30 cellular contexts compared by ENCODE assay signal in the genomic region with DNA sequence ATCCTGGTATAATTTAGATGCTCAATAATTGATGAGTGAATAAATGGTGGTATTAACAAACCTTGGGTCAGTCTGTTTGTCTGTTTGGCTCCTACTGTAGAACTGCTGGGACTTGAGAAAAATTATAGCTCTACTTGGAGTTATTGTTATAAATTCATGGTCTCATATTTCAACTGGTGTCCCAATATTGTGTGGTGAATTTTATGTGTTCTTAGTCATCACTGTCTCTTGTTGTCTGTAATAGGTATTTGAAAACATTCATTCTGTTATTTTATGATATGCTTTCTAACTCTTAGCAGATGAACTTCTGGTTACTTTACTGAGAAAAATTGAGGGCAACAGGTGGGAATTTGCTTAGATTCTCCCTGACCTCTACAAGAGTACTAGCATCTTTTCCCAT.
A peak's percentile ranks its signal among the peaks of the same experiment; 100 is the strongest.
DNase-seq lines count a peak whose midpoint lies in the region; FAIRE-seq and TF ChIP-seq lines count a peak whose summit lies in the region.
"Had no signal": no experiment of that assay in that cellular context is flagged by ENCODE, and none has a peak within 500 bp of the region (broad histone marks: within the 10 kb centered on the region; RNA-seq: fewer than 3 reads in every experiment).

No MANE protein-coding gene starts in this region.

- H3K27me3 Mint-ChIP-seq in MCF 10A (ENCODE audit: insufficient read depth, unreplicated experiment): no peaks in the 10 kb centered on the region
- H3K27me3 Mint-ChIP-seq: activated CD4-positive, alpha-beta T cell treated with anti-CD3 and anti-CD28 coated beads, Interleukin-2, amount 10 ng/mL, durations not matched to agents 7 days and 5 days; activated CD8-positive, alpha-beta memory T cell treated with anti-CD3 and anti-CD28 coated beads, Interleukin-2, amount 10 ng/mL, durations not matched to agents 7 days and 5 days; naive B cell had no signal

- H3K36me3 ChIP-seq in breast epithelium (no peaks in the 10 kb centered on the region), SK-N-MC (ENCODE audit: insufficient read depth, low read length) (peaks cover 18% of the 10 kb centered on the region)
- H3K36me3 ChIP-seq: Peyer's patch, WERI-Rb-1 had no signal

- H3K9me3 ChIP-seq in breast epithelium (no peaks in the 10 kb centered on the region), SK-N-MC (ENCODE audit: low read depth, low read length) (peaks cover 5% of the 10 kb centered on the region; the same call in 1 of the 2 replicates)
- H3K9me3 ChIP-seq: Caco-2, Peyer's patch, SK-N-SH had no signal

- BruUV-seq in MCF 10A (replicated peaks; lab: Mats Ljungman, UMichigan): no TSS peak

- DNase-seq in MCF 10A (ENCODE audit: unreplicated experiment): peak; percentile 55
- no peak for DNase-seq in breast epithelium (ENCODE audit: low spot score in 2 of 2)
- DNase-seq in SK-N-MC (ENCODE audit: low read depth, low spot score): no peak
- DNase-seq in fibroblast of the aortic adventitia (ENCODE audit: low read depth): peak; percentile 31
- DNase-seq in D721Med (ENCODE audit: insufficient read length, low spot score): no peak
- no peak for DNase-seq in SHP77 treated with DMSO at 0.1 percent for 48 hours (lab: John Stamatoyannopoulos, UW)
- no peak for DNase-seq in NCI-H2227 treated with DMSO at 0.1 percent for 48 hours (lab: John Stamatoyannopoulos, UW)
- no peak for DNase-seq in SK-N-DZ (ENCODE audit: low spot score)
- DNase-seq: activated CD4-positive, alpha-beta T cell treated with anti-CD3 and anti-CD28 coated beads, Interleukin-2, amount 10 ng/mL, durations not matched to agents 7 days and 5 days; activated CD8-positive, alpha-beta memory T cell treated with anti-CD3 and anti-CD28 coated beads, Interleukin-2, amount 10 ng/mL, durations not matched to agents 7 days and 5 days; activated naive CD4-positive, alpha-beta T cell treated with anti-CD3 and anti-CD28 coated beads, Interleukin-2, amount 50 U/mL, for 16 hours; Caco-2; effector CD4-positive, alpha-beta T cell; KG1; left cardiac atrium; mesenchymal stem cell; naive B cell; NCI-H1930; occipital lobe; Peyer's patch; SK-N-SH; spleen; stimulated activated CD4-positive, alpha-beta T cell treated with anti-CD3 and anti-CD28 coated beads, Interleukin-4, amount 100 ng/mL, for 24 hours; stimulated activated naive CD4-positive, alpha-beta T cell treated with Interleukin-2 at 50 U/mL for 16 hours; WERI-Rb-1 had no signal

- TF ChIP-seq CTCF in MCF 10A (IDR thresholded peaks at IDR 0.05; ENCODE audit: unreplicated experiment) (no peak), breast epithelium (IDR thresholded peaks at IDR 0.05) (no peak), fibroblast of the aortic adventitia (IDR thresholded peaks at IDR 0.05; ENCODE audit: insufficient read depth, low read length) (no peak), D721Med (IDR thresholded peaks at IDR 0.05; ENCODE audit: insufficient read depth, missing control alignments) (no peak)

- POLR2A ChIA-PET in MCF 10A (lab: Yijun Ruan, JAX): interaction anchor here (0.6 kb wide), 1 partner anchor 1498 kb away, joined by 3 read pairs; no protein-coding TSS in a partner anchor

- intact Hi-C loops in MCF 10A (cut with micrococcal nuclease) (no loop called here), breast epithelium (cut with DNase I; ENCODE audit: low total_unique reads) (loop anchor here (1.0 kb wide), 1 partner anchor 7 kb away; no protein-coding TSS in a partner anchor)

- H3K27me3 ChIP-seq in breast epithelium: no peaks in the 10 kb centered on the region
- H3K27me3 ChIP-seq: BLaER1, Peyer's patch, spleen had no signal

- no peak for TF ChIP-seq POLR2A in breast epithelium (IDR thresholded peaks at IDR 0.05)

- H3K4me3 Mint-ChIP-seq in MCF 10A (ENCODE audit: unreplicated experiment): no peak overlapping the region
- H3K4me3 Mint-ChIP-seq: activated CD4-positive, alpha-beta T cell treated with anti-CD3 and anti-CD28 coated beads, Interleukin-2, amount 10 ng/mL, durations not matched to agents 7 days and 5 days; activated CD8-positive, alpha-beta memory T cell treated with anti-CD3 and anti-CD28 coated beads, Interleukin-2, amount 10 ng/mL, durations not matched to agents 7 days and 5 days; naive B cell; T-helper 2 cell treated with Interferon-gamma antibody and Interleukin-4, amounts not matched to agents 5 μg/mL and 100 μg/mL, for 36 hours had no signal

- no peak for FAIRE-seq in D721Med (lab: Jason Lieb, UNC)
- FAIRE-seq: astrocyte, H1 had no signal

- H3K9ac ChIP-seq in SK-N-MC (ENCODE audit: insufficient read length): peak overlapping the region; percentile 59
- H3K9ac ChIP-seq: BLaER1, SK-N-SH had no signal

- CTCF ChIA-PET in MCF 10A (lab: Yijun Ruan, JAX): no interaction called here

- peaks cover 8% of the 10 kb centered on the region for H3K9me3 Mint-ChIP-seq in MCF 10A (ENCODE audit: unreplicated experiment)

- H3K36me3 Mint-ChIP-seq in MCF 10A (ENCODE audit: insufficient read depth, unreplicated experiment): peaks cover 6% of the 10 kb centered on the region

- peaks cover 18% of the 10 kb centered on the region for H3K4me1 Mint-ChIP-seq in MCF 10A (ENCODE audit: insufficient read depth, unreplicated experiment)
- H3K4me1 Mint-ChIP-seq: activated CD4-positive, alpha-beta T cell treated with anti-CD3 and anti-CD28 coated beads, Interleukin-2, amount 10 ng/mL, durations not matched to agents 7 days and 5 days; activated CD8-positive, alpha-beta memory T cell treated with anti-CD3 and anti-CD28 coated beads, Interleukin-2, amount 10 ng/mL, durations not matched to agents 7 days and 5 days had no signal

- no peak overlapping the region for H3K27ac ChIP-seq in breast epithelium
- H3K27ac ChIP-seq in SK-N-MC: peak overlapping the region; percentile 98
- H3K27ac ChIP-seq: 22Rv1, BLaER1, Peyer's patch, spleen, WERI-Rb-1 had no signal

- no peak overlapping the region for H3K4me3 ChIP-seq in breast epithelium
- no peak overlapping the region for H3K4me3 ChIP-seq in SK-N-MC
- no peak overlapping the region for H3K4me3 ChIP-seq in fibroblast of the aortic adventitia (ENCODE audit: low read depth, low read length)
- H3K4me3 ChIP-seq: BLaER1, Peyer's patch, spleen had no signal

- no peaks in the 10 kb centered on the region for H3K4me1 ChIP-seq in breast epithelium
- H3K4me1 ChIP-seq: BLaER1, Caco-2, spleen had no signal

- peak overlapping the region; percentile 71 for H3K27ac Mint-ChIP-seq in MCF 10A (ENCODE audit: low read depth, unreplicated experiment)
- H3K27ac Mint-ChIP-seq: activated CD4-positive, alpha-beta T cell treated with anti-CD3 and anti-CD28 coated beads, Interleukin-2, amount 10 ng/mL, durations not matched to agents 7 days and 5 days; activated CD8-positive, alpha-beta memory T cell treated with anti-CD3 and anti-CD28 coated beads, Interleukin-2, amount 10 ng/mL, durations not matched to agents 7 days and 5 days; T-helper 2 cell treated with Interferon-gamma antibody and Interleukin-4, amounts not matched to agents 5 μg/mL and 100 μg/mL, for 36 hours had no signal

Comparison
In these comparisons a context has a peak if more than half of its experiments do, and no peak if none do; other contexts are left out.
1. DNase-seq: peak in MCF 10A (single experiment) and fibroblast of the aortic adventitia (single experiment); none in breast epithelium (0 of 2), SK-N-MC (single experiment), D721Med (single experiment), SHP77 treated with DMSO at 0.1 percent for 48 hours (single experiment), NCI-H2227 treated with DMSO at 0.1 percent for 48 hours (single experiment) and SK-N-DZ (single experiment).